ENCODE assay signal across 8 cellular contexts in the genomic region with DNA sequence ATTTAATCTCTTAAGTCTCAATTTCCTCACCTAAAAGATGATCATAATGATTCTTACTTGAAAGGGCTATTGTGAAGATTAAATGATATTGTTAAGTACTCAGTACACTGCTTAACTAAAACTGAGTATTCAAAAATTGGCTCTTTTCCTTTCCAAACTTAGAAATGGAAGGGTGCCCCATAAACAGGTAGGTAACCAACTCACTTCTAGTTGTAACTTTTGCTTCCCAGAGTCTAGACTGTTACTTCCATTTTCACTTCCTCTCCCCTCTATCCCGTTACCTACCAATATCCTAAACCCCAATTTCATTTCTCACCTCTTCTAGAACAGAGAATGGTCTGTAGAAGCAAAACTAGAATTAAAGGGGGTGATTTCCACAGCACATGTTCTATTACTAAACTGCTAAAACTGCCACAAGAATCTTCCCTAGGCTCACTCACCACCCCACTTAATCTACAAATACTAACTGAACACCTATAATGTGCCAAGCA. TPM values are rescaled to one million over a fixed set of nuclear protein-coding genes. Genes with fewer than 3 reads are reported as not detected.
DNase-seq lines count a peak whose midpoint lies in the region; ATAC-seq, FAIRE-seq and TF ChIP-seq lines count a peak whose summit lies in the region.

No MANE protein-coding gene starts in this region.

- POLR2A ChIA-PET in activated CD8-positive, alpha-beta T cell treated with anti-CD3 and anti-CD28 coated beads for 36 hours (lab: Charles Lee): no interaction called here
- POLR2A ChIA-PET in OCI-LY7 (lab: Charles Lee): no interaction called here

- BruUV-seq in OCI-LY7 (replicated peaks; lab: Mats Ljungman, UMichigan): no TSS peak

- H3K79me2 ChIP-seq in ACC112 (ENCODE audit: control insufficient read depth, insufficient read depth, low read length, unreplicated experiment) (peaks cover 97% of the 10 kb centered on the region), OCI-LY7 (ENCODE audit: insufficient read depth, low read depth, low read length) (no peaks in the 10 kb centered on the region)

- DNase-seq in activated CD8-positive, alpha-beta T cell treated with anti-CD3 and anti-CD28 coated beads for 36 hours: no peak
- DNase-seq in EL (no peak), urothelium cell line (ENCODE audit: low spot score) (no peak), OCI-LY7 (ENCODE audit: low spot score) (no peak)
- DNase-seq in stimulated activated naive CD4-positive, alpha-beta T cell (lab: John Stamatoyannopoulos, UW): no peak

- no peaks in the 10 kb centered on the region for H3K36me3 ChIP-seq in ACC112 (ENCODE audit: insufficient read depth, low read length)
- no peaks in the 10 kb centered on the region for H3K36me3 ChIP-seq in OCI-LY7 (ENCODE audit: insufficient read depth, low read length)

- no peaks in the 10 kb centered on the region for H3K27me3 Mint-ChIP-seq in activated CD8-positive, alpha-beta T cell treated with anti-CD3 and anti-CD28 coated beads for 36 hours

- no peaks in the 10 kb centered on the region for H3K9me3 ChIP-seq in OCI-LY7 (ENCODE audit: low read length)

- H3K9me3 Mint-ChIP-seq in activated CD8-positive, alpha-beta T cell treated with anti-CD3 and anti-CD28 coated beads for 36 hours: no peaks in the 10 kb centered on the region

- H3K4me1 Mint-ChIP-seq in activated CD8-positive, alpha-beta T cell treated with anti-CD3 and anti-CD28 coated beads for 36 hours (ENCODE audit: low read depth): peaks cover 32% of the 10 kb centered on the region

- H3K27me3 ChIP-seq in ACC112 (ENCODE audit: insufficient read depth, low read length): no peaks in the 10 kb centered on the region

- H3K27ac ChIP-seq in ACC112 (ENCODE audit: low read depth, low read length) (peak overlapping the region; percentile 11; the same call in 1 of the 2 replicates), OCI-LY7 (ENCODE audit: low read depth, low read length, poor library complexity, severe bottlenecking) (no peak overlapping the region)

- no peak overlapping the region for H2AFZ ChIP-seq in ACC112 (ENCODE audit: low read length, unreplicated experiment)
- no peak overlapping the region for H2AFZ ChIP-seq in OCI-LY7 (ENCODE audit: low read length)

- intact Hi-C loops in activated CD8-positive, alpha-beta T cell treated with anti-CD3 and anti-CD28 coated beads for 36 hours (cut with micrococcal nuclease): no loop called here
- intact Hi-C loops in OCI-LY7 (cut with micrococcal nuclease; ENCODE audit: unreplicated experiment): no loop called here

- CTCF ChIA-PET in activated CD8-positive, alpha-beta T cell treated with anti-CD3 and anti-CD28 coated beads for 36 hours (lab: Charles Lee): interaction anchor here (0.7 to 5.3 kb wide), 30 partner anchors 7 to 146 kb away, joined by 3 to 26 read pairs (median 4); no protein-coding TSS in a partner anchor
- CTCF ChIA-PET in OCI-LY7 (lab: Charles Lee; ENCODE audit: unreplicated experiment): no interaction called here

- H3K4me3 ChIP-seq in ACC112 (ENCODE audit: low read depth, low read length) (no peak overlapping the region), OCI-LY7 (ENCODE audit: low read depth, low read length, poor library complexity, severe bottlenecking) (no peak overlapping the region)

- H4K20me1 ChIP-seq in OCI-LY7 (ENCODE audit: insufficient read depth, low read length): no peaks in the 10 kb centered on the region

- peaks cover 2% of the 10 kb centered on the region for H3K36me3 Mint-ChIP-seq in activated CD8-positive, alpha-beta T cell treated with anti-CD3 and anti-CD28 coated beads for 36 hours (ENCODE audit: low read depth)

- H3K9me2 ChIP-seq in OCI-LY7 (ENCODE audit: insufficient read depth, low read length): no peaks in the 10 kb centered on the region

- FAIRE-seq in urothelium cell line (lab: Jason Lieb, UNC): no peak

- H3K4me2 ChIP-seq in OCI-LY7 (ENCODE audit: low read length): no peak overlapping the region

- H3K4me3 Mint-ChIP-seq in activated CD8-positive, alpha-beta T cell treated with anti-CD3 and anti-CD28 coated beads for 36 hours: no peak overlapping the region

- ATAC-seq in GM19324 (IDR thresholded peaks at IDR 0.05; ENCODE audit: low FRiP score, unreplicated experiment): peak; percentile 39
- ATAC-seq in HG02981 (IDR thresholded peaks at IDR 0.05; ENCODE audit: unreplicated experiment): peak; percentile 39
- peak; percentile 23 for ATAC-seq in activated CD8-positive, alpha-beta T cell treated with anti-CD3 and anti-CD28 coated beads for 36 hours

- H3K4me1 ChIP-seq in ACC112 (ENCODE audit: control insufficient read depth, insufficient read depth, low read length, unreplicated experiment): peaks cover 53% of the 10 kb centered on the region
- H3K4me1 ChIP-seq in OCI-LY7 (ENCODE audit: insufficient read depth, low read length, poor library complexity, severe bottlenecking): no peaks in the 10 kb centered on the region

- H3K27ac Mint-ChIP-seq in activated CD8-positive, alpha-beta T cell treated with anti-CD3 and anti-CD28 coated beads for 36 hours: no peak overlapping the region

- TF ChIP-seq CTCF in activated CD8-positive, alpha-beta T cell treated with anti-CD3 and anti-CD28 coated beads for 36 hours (IDR thresholded peaks at IDR 0.05): no peak
- no peak; the same call in 1 of the 2 replicates for TF ChIP-seq CTCF in OCI-LY7 (conservative IDR thresholded peaks at IDR 0.05; ENCODE audit: low read length)

RNA-seq across cellular contexts. Expression of gene RRAS2, which starts 50.0 kb away (rescaled TPM):
- total RNA-seq in activated CD8-positive, alpha-beta T cell treated with anti-CD3 and anti-CD28 coated beads for 36 hours: 10 to 100 TPM; 87.9 to 92.0 TPM
- total RNA-seq in OCI-LY7 (2014; rRNA removed; shearing (Covaris generic)): 0.60 TPM in 1 of 2 replicates, not detected in the other
- not detected in 2 replicates for total RNA-seq in OCI-LY7 (2022)

Comparison
In these comparisons a context has a peak if more than half of its experiments do, and no peak if none do; other contexts are left out.
1. RNA of gene RRAS2, which starts 50.0 kb away (total RNA-seq): 87.9 to 92.0 TPM in activated CD8-positive, alpha-beta T cell treated with anti-CD3 and anti-CD28 coated beads for 36 hours; 0.60 TPM in OCI-LY7; every median in the first group is over 10 times any median in the second.
2. Peak in every context shown above with its lines, with median percentiles within 50 percentile points of each other: ATAC-seq.